In the genomic region with DNA sequence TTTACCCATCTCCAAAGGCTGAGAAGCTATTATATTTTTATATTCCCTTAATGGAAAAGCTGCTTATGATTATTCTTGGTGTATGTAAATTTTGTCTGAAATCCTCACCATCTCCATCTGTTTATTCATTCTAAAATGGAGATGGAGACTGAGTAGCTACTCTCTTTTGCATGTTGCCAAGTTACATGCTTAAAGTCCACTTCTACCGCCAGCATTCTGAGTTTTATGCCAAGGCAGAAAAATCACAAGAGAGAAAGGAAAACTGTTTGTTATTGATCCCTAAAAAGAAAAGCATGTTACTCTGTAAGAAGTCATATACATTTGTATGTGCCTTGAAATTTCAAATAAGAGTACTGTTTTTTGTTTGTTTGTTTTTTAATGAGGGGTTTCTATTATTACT, we compare ENCODE assay signal across 23 cellular contexts.
"Had no signal": no experiment of that assay in that cellular context is flagged by ENCODE, and none has a peak within 500 bp of the region (broad histone marks: within the 10 kb centered on the region; RNA-seq: fewer than 3 reads in every experiment).

No MANE protein-coding gene starts in this region.

- H3K4me3 ChIP-seq: colonic mucosa, esophagus muscularis mucosa, gastroesophageal sphincter, heart left ventricle, left ventricle myocardium inferior, lower lobe of right lung, prostate gland, right atrium auricular region, sigmoid colon, spleen, testis, tibial artery had no signal

- H3K36me3 ChIP-seq: colonic mucosa, esophagus muscularis mucosa, gastroesophageal sphincter, heart left ventricle, left ventricle myocardium inferior, lower lobe of right lung, prostate gland, right atrium auricular region, sigmoid colon, spleen, tibial artery had no signal

- H3K4me1 ChIP-seq: colonic mucosa, foreskin keratinocyte, lower lobe of right lung, prostate gland, right atrium auricular region, sigmoid colon, testis, tibial artery had no signal

- DNase-seq: colonic mucosa; effector CD8-positive, alpha-beta T cell; foreskin keratinocyte; heart left ventricle; hippocampal formation; left cardiac atrium; left ventricle myocardium inferior; lower lobe of right lung; naive thymus-derived CD8-positive, alpha-beta T cell; nephron progenitor cell; nucleus accumbens; sigmoid colon; spleen; stimulated activated CD4-positive, alpha-beta T cell treated with anti-CD3 and anti-CD28 coated beads, Interleukin-4, amount 100 ng/mL, for 4 hours; stimulated activated naive CD8-positive, alpha-beta T cell treated with anti-CD3 and anti-CD28 coated beads, Interleukin-15, Interleukin-2, amounts not matched to agents 100 U/mL and 50 U/mL, for 24 hours; substantia nigra; testis; tibial artery had no signal

- H3K27ac ChIP-seq: colonic mucosa, foreskin keratinocyte, heart left ventricle, left ventricle myocardium inferior, lower lobe of right lung, prostate gland, right atrium auricular region, sigmoid colon, spleen, testis, tibial artery had no signal

- H3K27me3 ChIP-seq: colonic mucosa, esophagus muscularis mucosa, foreskin keratinocyte, gastroesophageal sphincter, heart left ventricle, right atrium auricular region, sigmoid colon, spleen, testis, tibial artery had no signal

- H3K9me3 ChIP-seq: colonic mucosa, esophagus muscularis mucosa, gastroesophageal sphincter, heart left ventricle, left ventricle myocardium inferior, lower lobe of right lung, prostate gland, right atrium auricular region, sigmoid colon, spleen, testis, tibial artery had no signal

- ATAC-seq: foreskin keratinocyte; gastroesophageal sphincter; heart left ventricle; left cardiac atrium; lower lobe of right lung; naive thymus-derived CD8-positive, alpha-beta T cell; stimulated activated memory B cell treated with anti-CD40 and anti-IgM and Interleukin-4, amounts not matched to agents 10 μg/mL and 1 μg/mL and 100 μg/mL, for 72 hours; stimulated activated naive CD8-positive, alpha-beta T cell treated with anti-CD3 and anti-CD28 coated beads, Interleukin-15, Interleukin-2, amounts not matched to agents 100 U/mL and 50 U/mL, for 24 hours had no signal
